Comparison of ENCODE assay signal across 1 cellular context in genomic region chr12:68331869-68332725, GRCh38.
TF ChIP-seq lines count a peak whose summit lies in the region.

Gene MDM1, minus strand, starts transcription at chr12:68332362. Its CDS starts 117 bp downstream, at chr12:68332245.

TF ChIP-seq in HepG2, 621 proteins besides CTCF, POLR2A, EP300 and RAD21 (continued from another document and continues in another):
- TF ChIP-seq PHF20 (CRISPR knock-in tag; IDR thresholded peaks at IDR 0.05) (peak; percentile 63), ZNF644 (CRISPR knock-in tag; IDR thresholded peaks at IDR 0.05; ENCODE audit: low read depth) (0 out of 2 replicates have a peak, but pooled peaks have one; percentile 11), CC2D1A (CRISPR knock-in tag; IDR thresholded peaks at IDR 0.05) (no peak), MBD4 (IDR thresholded peaks at IDR 0.05; ENCODE audit: borderline replicate concordance, low read length) (no peak), HMGXB3 (CRISPR knock-in tag; IDR thresholded peaks at IDR 0.05; ENCODE audit: borderline replicate concordance) (peak; percentile 92), ZNF282 (IDR thresholded peaks at IDR 0.05; ENCODE audit: partially characterized antibody) (no peak), ZNF790 (CRISPR knock-in tag; IDR thresholded peaks at IDR 0.05; ENCODE audit: borderline replicate concordance) (no peak; the same call in 1 of the 2 replicates), SMAD1 (CRISPR knock-in tag; IDR thresholded peaks at IDR 0.05; ENCODE audit: borderline replicate concordance, low read depth) (no peak), PLRG1 (conservative IDR thresholded peaks at IDR 0.05) (no peak), ZNF10 (CRISPR knock-in tag; IDR thresholded peaks at IDR 0.05; ENCODE audit: borderline replicate concordance, low read depth) (no peak), ZBTB46 (CRISPR knock-in tag; IDR thresholded peaks at IDR 0.05; ENCODE audit: borderline replicate concordance) (no peak), ETS1 (CRISPR knock-in tag; IDR thresholded peaks at IDR 0.05) (no peak), ZNF75D (CRISPR knock-in tag; IDR thresholded peaks at IDR 0.05; ENCODE audit: borderline replicate concordance) (no peak), ATF3 (CRISPR knock-in tag; IDR thresholded peaks at IDR 0.05) (no peak), SALL2 (CRISPR knock-in tag; IDR thresholded peaks at IDR 0.05) (no peak), ZNF678 (CRISPR knock-in tag; IDR thresholded peaks at IDR 0.05) (no peak), ZNF326 (CRISPR knock-in tag; IDR thresholded peaks at IDR 0.05; ENCODE audit: borderline replicate concordance) (no peak), GPBP1L1 (CRISPR knock-in tag; IDR thresholded peaks at IDR 0.05) (no peak), ZNF777 (CRISPR knock-in tag; IDR thresholded peaks at IDR 0.05) (no peak), MIER3 (CRISPR knock-in tag; IDR thresholded peaks at IDR 0.05; ENCODE audit: borderline replicate concordance) (0 out of 2 replicates have a peak, but pooled peaks have one; percentile 5), HOMEZ (CRISPR knock-in tag; IDR thresholded peaks at IDR 0.05; ENCODE audit: low read depth) (peak; percentile 79), YY1 (IDR thresholded peaks at IDR 0.05; ENCODE audit: insufficient read depth, insufficient replicate concordance, low read depth, low read length) (peak; percentile 63), ZKSCAN5 (CRISPR knock-in tag; IDR thresholded peaks at IDR 0.05) (no peak), ZSCAN21 (CRISPR knock-in tag; IDR thresholded peaks at IDR 0.05; ENCODE audit: borderline replicate concordance) (0 out of 2 replicates have a peak, but pooled peaks have one; percentile 33), TRAFD1 (CRISPR knock-in tag; IDR thresholded peaks at IDR 0.05; ENCODE audit: borderline replicate concordance) (no peak), MTF1 (CRISPR knock-in tag; IDR thresholded peaks at IDR 0.05) (no peak), POLR2G (IDR thresholded peaks at IDR 0.05; ENCODE audit: low read depth, low read length) (peak; percentile 58; the same call in 1 of the 2 replicates), ZC3H4 (CRISPR knock-in tag; IDR thresholded peaks at IDR 0.05; ENCODE audit: borderline replicate concordance) (no peak), ATF1 (CRISPR knock-in tag; IDR thresholded peaks at IDR 0.05) (no peak), ZNF710 (CRISPR knock-in tag; IDR thresholded peaks at IDR 0.05; ENCODE audit: borderline replicate concordance) (no peak), DNMT3B (CRISPR knock-in tag; conservative IDR thresholded peaks at IDR 0.05) (no peak), CERS6 (CRISPR knock-in tag; IDR thresholded peaks at IDR 0.05) (no peak), PHF21A (CRISPR knock-in tag; IDR thresholded peaks at IDR 0.05) (peak; percentile 78; the same call in 1 of the 2 replicates), ESRRA (CRISPR knock-in tag; IDR thresholded peaks at IDR 0.05; ENCODE audit: low read depth) (no peak), ZNF816 (CRISPR knock-in tag; IDR thresholded peaks at IDR 0.05; ENCODE audit: borderline replicate concordance) (peak; percentile 65; the same call in 1 of the 2 replicates), ZNF468 (CRISPR knock-in tag; IDR thresholded peaks at IDR 0.05) (no peak), ELF1 (CRISPR knock-in tag; IDR thresholded peaks at IDR 0.05) (peak; percentile 62), TCF7L2 (IDR thresholded peaks at IDR 0.05; ENCODE audit: low read depth, low read length) (no peak), ZNF605 (CRISPR knock-in tag; IDR thresholded peaks at IDR 0.05) (no peak; the same call in 1 of the 2 replicates), SOX13 (IDR thresholded peaks at IDR 0.05) (no peak), SOX13 (CRISPR knock-in tag; conservative IDR thresholded peaks at IDR 0.05 in 1 of 2, IDR thresholded peaks at IDR 0.05 in 1 of 2) (no peak), ZMYM4 (CRISPR knock-in tag; IDR thresholded peaks at IDR 0.05) (peak; percentile 86), ZNF549 (CRISPR knock-in tag; IDR thresholded peaks at IDR 0.05) (no peak), ZNF550 (CRISPR knock-in tag; IDR thresholded peaks at IDR 0.05; ENCODE audit: borderline replicate concordance) (no peak), ZNF547 (CRISPR knock-in tag; IDR thresholded peaks at IDR 0.05) (peak; percentile 38; the same call in 1 of the 2 replicates), ZNF331 (CRISPR knock-in tag; IDR thresholded peaks at IDR 0.05) (no peak), MXD1 (CRISPR knock-in tag; IDR thresholded peaks at IDR 0.05) (0 out of 2 replicates have a peak, but pooled peaks have one; percentile 17), FOSL2 (CRISPR knock-in tag; IDR thresholded peaks at IDR 0.05) (no peak), SAP130 (CRISPR knock-in tag; IDR thresholded peaks at IDR 0.05; ENCODE audit: low read depth) (peak; percentile 89), RBM22 (optimal IDR thresholded peaks at IDR 0.05; ENCODE audit: low read length) (no peak), ZNF143 (CRISPR knock-in tag; IDR thresholded peaks at IDR 0.05) (no peak), ZBTB26 (CRISPR knock-in tag; IDR thresholded peaks at IDR 0.05; ENCODE audit: borderline replicate concordance) (no peak), CAMTA2 (CRISPR knock-in tag; IDR thresholded peaks at IDR 0.05; ENCODE audit: borderline replicate concordance) (no peak), ZNF17 (CRISPR knock-in tag; IDR thresholded peaks at IDR 0.05) (no peak)
